Comparison of ENCODE assay signal across 22 cellular contexts in the genomic region with DNA sequence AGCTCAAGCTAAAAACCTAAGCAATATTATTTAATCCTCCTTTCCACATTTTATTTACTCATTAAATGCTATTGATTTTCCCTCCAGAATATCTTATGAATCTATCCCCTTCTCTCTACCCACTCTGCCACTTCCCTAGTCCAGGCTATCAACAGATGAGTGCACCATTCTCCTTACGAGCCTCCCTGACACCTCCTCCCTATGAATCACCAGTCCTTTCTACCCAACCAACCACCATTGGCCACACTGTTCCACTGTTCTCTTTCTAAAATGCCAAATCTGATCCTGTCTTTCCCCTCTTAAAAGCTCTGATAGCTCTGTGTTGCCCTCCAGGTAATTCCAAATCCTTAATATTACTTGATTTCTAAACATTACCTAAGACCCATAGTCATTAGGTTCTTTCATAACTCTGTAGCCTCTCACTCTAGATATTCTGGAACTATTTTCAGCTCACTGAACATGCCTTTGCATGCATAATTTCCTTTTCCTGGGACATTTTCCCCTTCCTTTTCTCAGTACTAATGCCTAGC.
DNase-seq lines count a peak whose midpoint lies in the region; ATAC-seq and TF ChIP-seq lines count a peak whose summit lies in the region.
"Had no signal": no experiment of that assay in that cellular context is flagged by ENCODE, and none has a peak within 500 bp of the region (broad histone marks: within the 10 kb centered on the region; RNA-seq: fewer than 3 reads in every experiment).

No MANE protein-coding gene starts in this region.

- in situ Hi-C loops in ACHN (cut with HindIII; ENCODE audit: low pct_ligation_motif_present, low pct_unique_long_range_greater_than_20kb, low sequenced_read_pairs): no loop called here

- H3K4me1 Mint-ChIP-seq in HFFc6 (ENCODE audit: low read depth): peaks cover 22% of the 10 kb centered on the region

- no peak for TF ChIP-seq CTCF in HFFc6 (IDR thresholded peaks at IDR 0.05)

- no peaks in the 10 kb centered on the region for H3K27me3 Mint-ChIP-seq in HFFc6 (ENCODE audit: insufficient read depth)
- H3K27me3 Mint-ChIP-seq: type B pancreatic cell had no signal

- H3K9me3 Mint-ChIP-seq in HFFc6: no peaks in the 10 kb centered on the region

- ATAC-seq in GM19035 (IDR thresholded peaks at IDR 0.05; ENCODE audit: unreplicated experiment): no peak
- no peak for ATAC-seq in GM18858 (IDR thresholded peaks at IDR 0.05; ENCODE audit: unreplicated experiment)
- ATAC-seq in HG03469 (IDR thresholded peaks at IDR 0.05; ENCODE audit: unreplicated experiment): no peak
- ATAC-seq: gastrocnemius medialis, K562 had no signal

- peak overlapping the region; percentile 44 for H3K27ac Mint-ChIP-seq in HFFc6
- H3K27ac Mint-ChIP-seq: type B pancreatic cell had no signal

- H3K4me3 Mint-ChIP-seq in HFFc6: no peak overlapping the region
- H3K4me3 Mint-ChIP-seq: type B pancreatic cell had no signal

- DNase-seq in ACHN: peak; percentile 25
- no peak for DNase-seq in HFFc6
- no peak for DNase-seq in caudate nucleus (lab: John Stamatoyannopoulos, UW)
- peak; percentile 16 for DNase-seq in kidney glomerular epithelial cell (lab: John Stamatoyannopoulos, UW)
- no peak for DNase-seq in substantia nigra (lab: John Stamatoyannopoulos, UW)
- DNase-seq: activated CD4-positive, alpha-beta T cell treated with anti-CD3 and anti-CD28 coated beads, Interleukin-2, amount 50 U/mL, for 48 hours; activated CD4-positive, CD25-positive, alpha-beta regulatory T cell; activated effector memory CD4-positive, alpha-beta T cell treated with Interleukin-2 at 50 U/mL for 16 hours; DND-41; gastrocnemius medialis; GOT3; NCI-H1694 treated with DMSO at 0.1 percent for 48 hours; NCI-H2171 treated with DMSO at 0.1 percent for 48 hours; NCI-H526 treated with DMSO at 0.1 percent for 48 hours; stimulated activated CD4-positive, alpha-beta T cell treated with anti-CD3 and anti-CD28 coated beads, Interleukin-12 subunit alpha, Interleukin-12 subunit beta, amount 100 ng/mL, for 4 hours; T1000 had no signal

- peak overlapping the region; percentile 18 for H3K27ac ChIP-seq in caudate nucleus (ENCODE audit: low read depth, low read length)
- H3K27ac ChIP-seq in substantia nigra (ENCODE audit: low read depth, low read length, poor library complexity, severe bottlenecking): no peak overlapping the region
- H3K27ac ChIP-seq: BLaER1 treated with 17β-estradiol and CSF1 and Interleukin-3, amounts not matched to agents 10 nM and 100 nM had no signal

- H3K36me3 Mint-ChIP-seq in HFFc6 (ENCODE audit: low read depth): no peaks in the 10 kb centered on the region

Comparison
In these comparisons a context has a peak if more than half of its experiments do, and no peak if none do; other contexts are left out.
1. DNase-seq: peak in ACHN (single experiment) and kidney glomerular epithelial cell (single experiment); none in HFFc6 (single experiment), caudate nucleus (0 of 61) and substantia nigra (0 of 49).